In the genomic region with DNA sequence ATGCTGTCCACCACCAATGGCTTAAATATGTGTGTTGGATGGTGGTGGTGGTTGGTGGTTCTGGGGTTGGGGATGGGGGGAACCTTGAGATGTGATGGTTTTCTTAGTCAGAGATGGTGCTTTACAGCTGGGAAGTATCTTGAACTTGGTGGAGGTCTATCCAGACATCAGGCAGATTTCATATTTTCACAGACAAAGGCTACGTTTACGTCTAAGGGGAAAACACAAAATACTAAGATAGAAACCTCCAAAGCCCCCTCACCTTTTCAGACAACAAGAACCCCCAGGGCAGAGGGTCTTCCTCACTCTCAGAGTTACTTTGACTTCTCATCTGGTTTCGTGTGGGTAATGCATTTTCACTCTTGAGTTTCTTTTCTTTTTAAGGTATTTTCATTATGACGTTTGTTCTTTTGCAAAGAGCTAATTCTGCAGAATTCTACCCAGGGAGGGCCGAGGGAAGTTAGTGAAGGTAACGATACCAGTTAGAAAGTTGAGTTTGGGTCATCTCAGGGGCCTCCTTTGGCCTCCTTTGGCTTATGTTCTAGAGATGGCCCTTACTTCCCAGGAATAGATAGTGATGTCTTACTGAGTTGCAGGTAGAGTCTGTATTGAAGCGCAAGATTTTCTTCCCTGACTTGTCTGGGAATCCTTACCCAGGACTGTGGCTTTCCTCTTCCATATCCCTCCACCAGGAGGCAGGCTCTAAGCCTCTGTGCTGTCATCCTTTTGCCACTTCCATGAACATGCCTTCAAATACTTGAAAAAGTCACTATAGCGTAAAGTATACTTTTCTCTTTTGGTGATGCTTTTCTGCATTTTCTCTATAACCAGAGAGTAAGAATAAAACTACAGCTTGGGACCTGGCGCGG, we compare ENCODE assay signal across 8 cellular contexts. TPM values are rescaled to one million over a fixed set of nuclear protein-coding genes. Genes with fewer than 3 reads are reported as not detected.
DNase-seq lines count a peak whose midpoint lies in the region; ATAC-seq, FAIRE-seq and TF ChIP-seq lines count a peak whose summit lies in the region.

No MANE protein-coding gene starts in this region.

- H3K4me1 ChIP-seq in SK-N-SH (ENCODE audit: control insufficient read depth in 1 of 2, insufficient read depth in 2 of 2, low read depth in 1 of 2, low read length in 1 of 2) (no peaks in the 10 kb centered on the region), keratinocyte (ENCODE audit: control insufficient read depth, extremely low read depth, insufficient read depth, low read length) (peaks cover 4% of the 10 kb centered on the region), body of pancreas (no peaks in the 10 kb centered on the region)

- peak; percentile 20; the same call in 1 of the 2 replicates for TF ChIP-seq RAD21 in SK-N-SH (IDR thresholded peaks at IDR 0.05; ENCODE audit: low read length)

- no peak for TF ChIP-seq EP300 in SK-N-SH (IDR thresholded peaks at IDR 0.05; ENCODE audit: borderline replicate concordance in 1 of 2, low read depth in 1 of 2, low read length in 1 of 2)

- intact Hi-C loops in body of pancreas (cut with DNase I), result no loop called here

- H3K27me3 ChIP-seq in SK-N-SH (ENCODE audit: insufficient read depth) (no peaks in the 10 kb centered on the region), keratinocyte (ENCODE audit: control insufficient read depth, extremely low read depth, insufficient read depth, low read length) (no peaks in the 10 kb centered on the region), body of pancreas (no peaks in the 10 kb centered on the region)

- no peak overlapping the region; a peak in 1 of 4 replicates for H3K4me3 ChIP-seq in SK-N-SH (ENCODE audit: low read depth in 2 of 2, low read length in 1 of 2)
- no peak overlapping the region for H3K4me3 ChIP-seq in keratinocyte (ENCODE audit: control insufficient read depth in 2 of 3, extremely low read depth in 1 of 3, insufficient read depth in 2 of 3, low read depth in 1 of 3, low read length in 3 of 3)
- H3K4me3 ChIP-seq in body of pancreas, result no peak overlapping the region

- H3K36me3 ChIP-seq in SK-N-SH (replicated peaks in 1 of 2; ENCODE audit: control insufficient read depth in 1 of 2, insufficient read depth in 2 of 2, low read length in 1 of 2) (no peaks in the 10 kb centered on the region), keratinocyte (ENCODE audit: control insufficient read depth in 2 of 2, extremely low read depth in 1 of 2, insufficient read depth in 2 of 2, low read length in 2 of 2) (no peaks in the 10 kb centered on the region), body of pancreas (replicated peaks in 1 of 2; ENCODE audit: insufficient read depth in 1 of 2, low read depth in 2 of 2) (no peaks in the 10 kb centered on the region)

- H2AFZ ChIP-seq in SK-N-SH (ENCODE audit: low read depth) (no peak overlapping the region), keratinocyte (ENCODE audit: control insufficient read depth, low read length) (no peak overlapping the region)

- no peaks in the 10 kb centered on the region for H3K9me1 ChIP-seq in keratinocyte (ENCODE audit: control insufficient read depth, extremely low read depth, insufficient read depth, low read length)

- H4K20me1 ChIP-seq in SK-N-SH (ENCODE audit: insufficient read depth), result no peaks in the 10 kb centered on the region
- no peaks in the 10 kb centered on the region for H4K20me1 ChIP-seq in keratinocyte (ENCODE audit: control insufficient read depth, extremely low read depth, insufficient read depth, low read length)

- WGBS in SK-N-SH (ENCODE audit: low lambda C conversion rate), result 92% methylated on average over 10 of the region's 10 CpGs
- WGBS in body of pancreas, 2 donors, result 86 to 92% methylated on average over 10 of the region's 10 CpGs

- peak; percentile 64 for DNase-seq in activated CD4-positive, alpha-beta T cell treated with anti-CD3 and anti-CD28 coated beads for 48 hours
- no peak for DNase-seq in activated CD4-positive, alpha-beta T cell treated with anti-CD3 and anti-CD28 coated beads, Interleukin-2, amount 50 U/mL, for 1 hour
- DNase-seq in HEK293T (ENCODE audit: extremely low spot score) (peak; percentile 27), SK-N-SH (no peak), keratinocyte (ENCODE audit: low read depth, low spot score) (no peak), body of pancreas (no peak), NCI-H1105 treated with DMSO at 0.1 percent for 48 hours (lab: John Stamatoyannopoulos, UW) (no peak), NAMALWA (ENCODE audit: low spot score) (no peak)

- no peak overlapping the region for H3K27ac ChIP-seq in SK-N-SH (ENCODE audit: low read depth in 2 of 2, low read length in 1 of 2)
- no peak overlapping the region for H3K27ac ChIP-seq in keratinocyte (ENCODE audit: control insufficient read depth, insufficient read depth, low read length)
- no peak overlapping the region for H3K27ac ChIP-seq in body of pancreas

- TF ChIP-seq POLR2A in body of pancreas (IDR thresholded peaks at IDR 0.05), result no peak

- no peaks in the 10 kb centered on the region for H3K79me2 ChIP-seq in SK-N-SH (ENCODE audit: insufficient read depth)
- H3K79me2 ChIP-seq in keratinocyte (ENCODE audit: control insufficient read depth, insufficient read depth, low read length), result no peaks in the 10 kb centered on the region

- no peaks in the 10 kb centered on the region for H3F3A ChIP-seq in SK-N-SH (replicated peaks; ENCODE audit: insufficient read depth)

- H3K9ac ChIP-seq in SK-N-SH (no peak overlapping the region), keratinocyte (ENCODE audit: control insufficient read depth, extremely low read depth, insufficient read depth, low read length) (no peak overlapping the region)

- no peak for ATAC-seq in body of pancreas

- dilution Hi-C loops in keratinocyte (cut with MboI; ENCODE audit: extremely low pct_ligation_motif_present, low sequenced_read_pairs), result no loop called here

- CTCF ChIA-PET in HEK293T (lab: Yijun Ruan, JAX) (interaction anchor here (0.6 kb wide), 1 partner anchor 88 kb away, joined by 4 read pairs; no protein-coding TSS in a partner anchor), SK-N-SH (lab: Yijun Ruan, JAX) (interaction anchor here (1.2 kb wide), 1 partner anchor 9 kb away, joined by 3 read pairs; no protein-coding TSS in a partner anchor)

- no peaks in the 10 kb centered on the region for H3K9me3 ChIP-seq in SK-N-SH
- H3K9me3 ChIP-seq in keratinocyte (ENCODE audit: control insufficient read depth, low read depth, low read length), result no peaks in the 10 kb centered on the region
- no peaks in the 10 kb centered on the region for H3K9me3 ChIP-seq in body of pancreas

- FAIRE-seq in keratinocyte (lab: Jason Lieb, UNC), result no peak

- H3K4me2 ChIP-seq in SK-N-SH (no peak overlapping the region), keratinocyte (ENCODE audit: control insufficient read depth, extremely low read depth, insufficient read depth, low read depth, low read length) (no peak overlapping the region)

- POLR2A ChIA-PET in HEK293T (lab: Yijun Ruan, JAX) (no interaction called here), SK-N-SH (lab: Yijun Ruan, JAX) (no interaction called here)

- no peaks in the 10 kb centered on the region for H3K9me2 ChIP-seq in SK-N-SH

- TF ChIP-seq CTCF in SK-N-SH (IDR thresholded peaks at IDR 0.05) (peak; percentile 48), keratinocyte (optimal IDR thresholded peaks at IDR 0.05 in 1 of 3, IDR thresholded peaks at IDR 0.05 in 1 of 3, conservative IDR thresholded peaks at IDR 0.05 in 1 of 3; ENCODE audit: extremely low read depth in 1 of 3, insufficient read depth in 2 of 3, low read length in 3 of 3) (peak; percentile 20 to 52 (median 45)), body of pancreas (IDR thresholded peaks at IDR 0.05) (peak in 1 of 7 experiments; percentile 13)

TF ChIP-seq in HEK293T, 16 proteins besides CTCF, POLR2A, EP300 and RAD21 (continues in another document):
- TF ChIP-seq FOXK2 (IDR thresholded peaks at IDR 0.05) (no peak), HDGF (IDR thresholded peaks at IDR 0.05; ENCODE audit: borderline replicate concordance) (no peak), FOXA1 (IDR thresholded peaks at IDR 0.05) (no peak), BHLHE40 (IDR thresholded peaks at IDR 0.05; ENCODE audit: borderline replicate concordance) (no peak), TARDBP (IDR thresholded peaks at IDR 0.05) (no peak)
- TF ChIP-seq, protein P1, sequence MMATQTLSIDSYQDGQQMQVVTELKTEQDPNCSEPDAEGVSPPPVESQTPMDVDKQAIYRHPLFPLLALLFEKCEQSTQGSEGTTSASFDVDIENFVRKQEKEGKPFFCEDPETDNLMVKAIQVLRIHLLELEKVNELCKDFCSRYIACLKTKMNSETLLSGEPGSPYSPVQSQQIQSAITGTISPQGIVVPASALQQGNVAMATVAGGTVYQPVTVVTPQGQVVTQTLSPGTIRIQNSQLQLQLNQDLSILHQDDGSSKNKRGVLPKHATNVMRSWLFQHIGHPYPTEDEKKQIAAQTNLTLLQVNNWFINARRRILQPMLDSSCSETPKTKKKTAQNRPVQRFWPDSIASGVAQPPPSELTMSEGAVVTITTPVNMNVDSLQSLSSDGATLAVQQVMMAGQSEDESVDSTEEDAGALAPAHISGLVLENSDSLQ (IDR thresholded peaks at IDR 0.05), result no peak

TF ChIP-seq in SK-N-SH, 30 proteins besides CTCF, POLR2A, EP300 and RAD21 (continues in another document):
- no peak for TF ChIP-seq RFX5 (IDR thresholded peaks at IDR 0.05; ENCODE audit: low read length)

RNA-seq across cellular contexts. Expression of a gene that starts 31.9 kb away (rescaled TPM):
- polyA plus RNA-seq in SK-N-SH (2012; rRNA removed) (not detected in 2 replicates), keratinocyte (0.04 to 0.15 TPM in 2 of 3 replicates, not detected in the other)
- polyA plus RNA-seq in SK-N-SH (2012; cell fraction: cytosol; rRNA removed), result not detected in 2 replicates
- polyA plus RNA-seq in SK-N-SH (2012; cell fraction: nucleus; rRNA removed), result not detected in 2 replicates
- polyA plus RNA-seq in keratinocyte (2011; ENCODE audit: low read depth), result not detected
- polyA plus RNA-seq in keratinocyte (2011; cell fraction: cytosol; rRNA removed), result not detected in 2 replicates
- polyA plus RNA-seq in keratinocyte (2011; cell fraction: nucleus; rRNA removed), result 0.16 and 0.17 TPM in 2 replicates
- not detected in 2 replicates for polyA plus RNA-seq in keratinocyte (2012; ENCODE audit: low replicate concordance)
- polyA minus RNA-seq in keratinocyte, result not detected in 3 replicates
- not detected for polyA minus RNA-seq in keratinocyte (2011; cell fraction: cytosol; rRNA and poly(A)+ RNA removed)
- 0.62 TPM in 1 of 2 replicates, not detected in the other for polyA minus RNA-seq in keratinocyte (2011; cell fraction: nucleus; rRNA and poly(A)+ RNA removed)
- total RNA-seq in body of pancreas, result 1 to 10 TPM; 2.9 to 7.9 TPM

Comparison
In these comparisons a context has a peak if more than half of its experiments do, and no peak if none do; other contexts are left out.
1. DNase-seq: peak in activated CD4-positive, alpha-beta T cell treated with anti-CD3 and anti-CD28 coated beads for 48 hours (single experiment) and HEK293T (single experiment); none in activated CD4-positive, alpha-beta T cell treated with anti-CD3 and anti-CD28 coated beads, Interleukin-2, amount 50 U/mL, for 1 hour (single experiment), SK-N-SH (single experiment), keratinocyte (single experiment), body of pancreas (0 of 4), NCI-H1105 treated with DMSO at 0.1 percent for 48 hours (single experiment) and NAMALWA (single experiment).